ENCODE assay signal across 25 cellular contexts in genomic region chr5:173611706-173612105, GRCh38.
"Had no signal": no experiment of that assay in that cellular context is flagged by ENCODE, and none has a peak within 500 bp of the region (broad histone marks: within the 10 kb centered on the region; RNA-seq: fewer than 3 reads in every experiment).

No MANE protein-coding gene starts in this region.

- H3K9me3 ChIP-seq: esophagus muscularis mucosa, pancreas, stomach, thoracic aorta, tibial nerve had no signal

- ATAC-seq: foreskin keratinocyte, natural killer cell, pancreas, sciatic nerve had no signal

- FAIRE-seq: keratinocyte, pancreas, urothelium cell line had no signal

- H3K27ac ChIP-seq: dorsolateral prefrontal cortex, esophagus muscularis mucosa, foreskin keratinocyte, pancreas, stomach, thoracic aorta, tibial nerve had no signal

- H3K4me2 ChIP-seq: smooth muscle cell had no signal

- H3K27me3 ChIP-seq: dorsolateral prefrontal cortex, esophagus muscularis mucosa, foreskin keratinocyte, pancreas, stomach, tibial nerve, upper lobe of left lung had no signal

- DNase-seq: cortex of kidney; dorsolateral prefrontal cortex; effector CD4-positive, alpha-beta T cell; foreskin keratinocyte; hypothalamus; immature natural killer cell; natural killer cell; occipital lobe; pancreas; stimulated activated CD4-positive, alpha-beta T cell treated with anti-CD3 and anti-CD28 coated beads, Interleukin-12 subunit alpha, Interleukin-12 subunit beta, amount 100 ng/mL, for 4 hours; stimulated activated CD4-positive, alpha-beta T cell treated with anti-CD3 and anti-CD28 coated beads, Interleukin-1b, Interleukin-23, amount 100 ng/mL, for 48 hours; stimulated activated CD4-positive, alpha-beta T cell treated with anti-CD3 and anti-CD28 coated beads, Interleukin-4, amount 100 ng/mL, for 1 hour; stimulated activated CD8-positive, alpha-beta memory T cell treated with anti-CD3 and anti-CD28 coated beads, Interleukin-4, amount 100 ng/mL, for 48 hours; stimulated activated naive CD4-positive, alpha-beta T cell treated with Interleukin-2 at 50 U/mL for 16 hours; stomach; substantia nigra; upper lobe of left lung had no signal

- H3K4me3 ChIP-seq: dorsolateral prefrontal cortex, esophagus muscularis mucosa, lung, pancreas, smooth muscle cell, stomach, thoracic aorta, tibial nerve, upper lobe of left lung had no signal
